24 cellular contexts compared by ENCODE assay signal in genomic region chr22:44436656-44437492, GRCh38.
DNase-seq lines count a peak whose midpoint lies in the region; ATAC-seq and TF ChIP-seq lines count a peak whose summit lies in the region.
"Had no signal": no experiment of that assay in that cellular context is flagged by ENCODE, and none has a peak within 500 bp of the region (broad histone marks: within the 10 kb centered on the region; RNA-seq: fewer than 3 reads in every experiment).

No MANE protein-coding gene starts in this region.

- H3K18ac ChIP-seq in IMR-90 (ENCODE audit: low read depth, low read length) = no peak overlapping the region

- peak overlapping the region; percentile 10 for H2AK9ac ChIP-seq in IMR-90 (replicated peaks; ENCODE audit: low read depth, low read length, poor library complexity)

- no peaks in the 10 kb centered on the region for H4K20me1 ChIP-seq in IMR-90 (ENCODE audit: insufficient read depth, low read length)
- H4K20me1 ChIP-seq in osteoblast (ENCODE audit: insufficient read depth, low read length) = no peaks in the 10 kb centered on the region
- no peaks in the 10 kb centered on the region for H4K20me1 ChIP-seq in Karpas-422 (ENCODE audit: insufficient read depth, low read depth, low read length)

- no peaks in the 10 kb centered on the region for H3K36me3 Mint-ChIP-seq in endodermal cell (ENCODE audit: low read depth)
- H3K36me3 Mint-ChIP-seq: activated naive CD4-positive, alpha-beta T cell treated with anti-CD3 and anti-CD28 coated beads, Interleukin-2, amount 50 U/mL, for 72 hours had no signal

- H3K9me1 ChIP-seq in IMR-90 (ENCODE audit: insufficient read depth, low read length) = no peaks in the 10 kb centered on the region

- BruUV-seq in IMR-90 (replicated peaks; lab: Mats Ljungman, UMichigan) = no TSS peak

- in situ Hi-C loops in IMR-90 (cut with MboI; ENCODE audit: low sequenced_read_pairs) = no loop called here

- H3K79me1 ChIP-seq in IMR-90 (ENCODE audit: low read depth in 1 of 2, low read length in 2 of 2) = no peaks in the 10 kb centered on the region

- no peaks in the 10 kb centered on the region for H3K9me3 Mint-ChIP-seq in endodermal cell
- H3K9me3 Mint-ChIP-seq: activated naive CD4-positive, alpha-beta T cell treated with anti-CD3 and anti-CD28 coated beads, Interleukin-2, amount 50 U/mL, for 72 hours; dendritic cell treated with granulocyte-macrophage colony-stimulating factor and Interleukin-4, amounts not matched to agents 40 ng/mL and 50 ng/mL, for 4 days had no signal

- H3K4ac ChIP-seq in IMR-90 (ENCODE audit: low read depth, low read length) = no peak overlapping the region

- CTCF ChIA-PET in IMR-90 (lab: Yijun Ruan, JAX) = no interaction called here

- no peak for ATAC-seq in IMR-90 (ENCODE audit: low read depth)
- ATAC-seq: gastroesophageal sphincter, left lobe of liver, Panc1 had no signal

- H3K14ac ChIP-seq in IMR-90 (replicated peaks; ENCODE audit: low read depth, low read length) = no peak overlapping the region

- no peaks in the 10 kb centered on the region for H3K79me2 ChIP-seq in osteoblast (ENCODE audit: insufficient read depth, low read length)
- no peaks in the 10 kb centered on the region for H3K79me2 ChIP-seq in Karpas-422 (ENCODE audit: low read length)
- H3K79me2 ChIP-seq: hepatocyte had no signal

- peak; percentile 16 for DNase-seq in COLO829 (ENCODE audit: low spot score)
- no peak for DNase-seq in IMR-90
- peak; percentile 46 for DNase-seq in endodermal cell
- DNase-seq in osteoblast (ENCODE audit: insufficient read length, low spot score, missing footprints) = peak; percentile 66
- no peak for DNase-seq in Karpas-422
- DNase-seq in cortex of kidney (lab: John Stamatoyannopoulos, UW) = no peak
- DNase-seq in tibial nerve (ENCODE audit: low spot score in 2 of 2) = no peak
- no peak for DNase-seq in OCI-M2 (lab: John Stamatoyannopoulos, UW; ENCODE audit: unreplicated experiment)
- DNase-seq: activated CD4-positive, alpha-beta T cell treated with anti-CD3 and anti-CD28 coated beads, Interleukin-2, amount 50 U/mL, for 4 hours; KG1; NCI-H146; NCI-H510A treated with DMSO at 0.1 percent for 48 hours; SHP77 treated with DMSO at 0.1 percent for 48 hours; stimulated activated CD4-positive, alpha-beta T cell treated with anti-CD3 and anti-CD28 coated beads, Interleukin-1b, Interleukin-23, amount 100 ng/mL, for 48 hours; SW 1271; T-helper 9 cell had no signal

- no peak for TF ChIP-seq CTCF in IMR-90 (conservative IDR thresholded peaks at IDR 0.05; ENCODE audit: low read depth, low read length)
- TF ChIP-seq CTCF in endodermal cell (conservative IDR thresholded peaks at IDR 0.05) = no peak
- TF ChIP-seq CTCF in osteoblast (IDR thresholded peaks at IDR 0.05; ENCODE audit: extremely low read depth, low read depth, low read length) = no peak
- no peak for TF ChIP-seq CTCF in tibial nerve (IDR thresholded peaks at IDR 0.05)

- peaks cover 20% of the 10 kb centered on the region for H3K4me1 Mint-ChIP-seq in endodermal cell

- H3K36me3 ChIP-seq in IMR-90 (ENCODE audit: control insufficient read depth, insufficient read depth, low read length) (no peaks in the 10 kb centered on the region), endodermal cell (ENCODE audit: control insufficient read depth, insufficient read depth, low read length) (no peaks in the 10 kb centered on the region), osteoblast (ENCODE audit: insufficient read depth, low read length) (no peaks in the 10 kb centered on the region), Karpas-422 (ENCODE audit: insufficient read depth, low read length) (no peaks in the 10 kb centered on the region), tibial nerve (no peaks in the 10 kb centered on the region)
- H3K36me3 ChIP-seq: cardiac muscle cell, gastroesophageal sphincter had no signal

- H3K27ac Mint-ChIP-seq in endodermal cell = no peak overlapping the region
- H3K27ac Mint-ChIP-seq: dendritic cell treated with granulocyte-macrophage colony-stimulating factor and Interleukin-4, amounts not matched to agents 40 ng/mL and 50 ng/mL, for 4 days had no signal

- intact Hi-C loops in IMR-90 (cut with micrococcal nuclease) = no loop called here

- no peak for TF ChIP-seq EP300 in tibial nerve (IDR thresholded peaks at IDR 0.05)

- TF ChIP-seq POLR2A in IMR-90 (IDR thresholded peaks at IDR 0.05; ENCODE audit: low read depth, low read length) (no peak), tibial nerve (IDR thresholded peaks at IDR 0.05) (no peak)

- H3K27me3 ChIP-seq in IMR-90 (ENCODE audit: control insufficient read depth, insufficient read depth, low read length) = peaks cover 11% of the 10 kb centered on the region
- H3K27me3 ChIP-seq in endodermal cell (ENCODE audit: control insufficient read depth, insufficient read depth, low read length, poor library complexity, severe bottlenecking) = no peaks in the 10 kb centered on the region
- peaks cover 13% of the 10 kb centered on the region for H3K27me3 ChIP-seq in osteoblast (ENCODE audit: insufficient read depth, low read length)
- H3K27me3 ChIP-seq in Karpas-422 (ENCODE audit: low read length) = no peaks in the 10 kb centered on the region
- H3K27me3 ChIP-seq in tibial nerve = no peaks in the 10 kb centered on the region
- H3K27me3 ChIP-seq: cardiac muscle cell, hepatocyte had no signal

- POLR2A ChIA-PET in IMR-90 (lab: Charles Lee; ENCODE audit: unreplicated experiment) = no interaction called here

- no peak overlapping the region for H4K5ac ChIP-seq in IMR-90 (ENCODE audit: low read depth, low read length)

- H3K23ac ChIP-seq in IMR-90 (ENCODE audit: low read depth, low read length) = no peak overlapping the region

- WGBS in IMR-90 (ENCODE audit: extremely low coverage in 2 of 2, insufficient read length in 1 of 2), 2 experiments = 77% methylated on average over 5 of the region's 19 CpGs; no CpG with 5 or more reads in 1 of the 2 experiments
- 79 to 87% methylated on average over 9 to 19 of the region's 19 CpGs for WGBS in endodermal cell (ENCODE audit: insufficient coverage in 1 of 2, insufficient read length in 1 of 2), 2 experiments
- WGBS in tibial nerve, 2 donors = 67 to 72% methylated on average over 18 of the region's 19 CpGs

- no peaks in the 10 kb centered on the region for H3K9me2 ChIP-seq in Karpas-422 (replicated peaks; ENCODE audit: insufficient read depth, low read length)

- H3K9ac ChIP-seq in IMR-90 (ENCODE audit: low read depth, low read length) (no peak overlapping the region), endodermal cell (ENCODE audit: extremely low read depth, low read length, poor library complexity, severe bottlenecking) (no peak overlapping the region), Karpas-422 (ENCODE audit: low read length) (no peak overlapping the region)

- H3K9me3 ChIP-seq in IMR-90 (ENCODE audit: control insufficient read depth, insufficient read depth, low read length) (no peaks in the 10 kb centered on the region), endodermal cell (ENCODE audit: control insufficient read depth, low read length) (no peaks in the 10 kb centered on the region), osteoblast (ENCODE audit: low read depth, low read length) (no peaks in the 10 kb centered on the region), Karpas-422 (ENCODE audit: low read length) (no peaks in the 10 kb centered on the region), tibial nerve (no peaks in the 10 kb centered on the region)
- H3K9me3 ChIP-seq: gastroesophageal sphincter had no signal

- dilution Hi-C loops in IMR-90 (cut with HindIII; ENCODE audit: low sequenced_read_pairs, unreplicated experiment) = no loop called here

- H2BK120ac ChIP-seq in IMR-90 (ENCODE audit: low read depth, low read length) = no peak overlapping the region

- H3K4me3 ChIP-seq in IMR-90 (ENCODE audit: insufficient read depth, low read depth, low read length) (no peak overlapping the region), endodermal cell (ENCODE audit: low read length) (no peak overlapping the region), osteoblast (ENCODE audit: insufficient read depth, low read length) (no peak overlapping the region), Karpas-422 (ENCODE audit: low read length) (no peak overlapping the region), tibial nerve (no peak overlapping the region)
- H3K4me3 ChIP-seq: cardiac muscle cell, gastroesophageal sphincter, hepatocyte, skin epidermis had no signal

- H3K27me3 Mint-ChIP-seq in endodermal cell (ENCODE audit: insufficient read depth) = no peaks in the 10 kb centered on the region

- no peak overlapping the region for H4K91ac ChIP-seq in IMR-90 (ENCODE audit: insufficient read depth, low read depth, low read length)

- H3K4me3 Mint-ChIP-seq in endodermal cell = no peak overlapping the region
- H3K4me3 Mint-ChIP-seq: dendritic cell treated with granulocyte-macrophage colony-stimulating factor and Interleukin-4, amounts not matched to agents 40 ng/mL and 50 ng/mL, for 4 days had no signal

- H2BK15ac ChIP-seq in IMR-90 (ENCODE audit: low read depth, low read length) = no peak overlapping the region

- H3K27ac ChIP-seq in IMR-90 (ENCODE audit: insufficient read depth, low read length) (no peak overlapping the region), endodermal cell (ENCODE audit: low read depth, low read length) (no peak overlapping the region), osteoblast (ENCODE audit: low read depth, low read length) (no peak overlapping the region), Karpas-422 (ENCODE audit: low read length) (no peak overlapping the region), tibial nerve (no peak overlapping the region)
- H3K27ac ChIP-seq: cardiac muscle cell, gastroesophageal sphincter, hepatocyte, skin epidermis had no signal

- no peak overlapping the region for H2AK5ac ChIP-seq in IMR-90 (ENCODE audit: low read depth, low read length)

- H3K56ac ChIP-seq in IMR-90 (ENCODE audit: extremely low read depth, insufficient read depth, low read length) = no peak overlapping the region

- H2AFZ ChIP-seq in IMR-90 (replicated peaks; ENCODE audit: low read length, poor library complexity) (no peak overlapping the region), osteoblast (ENCODE audit: low read length) (no peak overlapping the region), Karpas-422 (ENCODE audit: low read length) (no peak overlapping the region)
- H2AFZ ChIP-seq: hepatocyte had no signal

- no peak overlapping the region for H2BK20ac ChIP-seq in IMR-90 (ENCODE audit: low read depth, low read length)

- peaks cover 4% of the 10 kb centered on the region; the same call in 1 of the 2 replicates for H3K4me1 ChIP-seq in IMR-90 (ENCODE audit: control insufficient read depth, insufficient read depth, low read length)
- H3K4me1 ChIP-seq in endodermal cell (ENCODE audit: control insufficient read depth, insufficient read depth, low read length) = no peaks in the 10 kb centered on the region
- H3K4me1 ChIP-seq in osteoblast (ENCODE audit: insufficient read depth, low read length) = no peaks in the 10 kb centered on the region
- H3K4me1 ChIP-seq in Karpas-422 (ENCODE audit: low read length) = no peaks in the 10 kb centered on the region
- no peaks in the 10 kb centered on the region for H3K4me1 ChIP-seq in tibial nerve
- H3K4me1 ChIP-seq: gastroesophageal sphincter had no signal

- no peak overlapping the region for H4K8ac ChIP-seq in IMR-90 (ENCODE audit: low read depth in 2 of 2, low read length in 2 of 2)

- H2BK5ac ChIP-seq in IMR-90 (ENCODE audit: low read depth, low read length, poor library complexity, severe bottlenecking) = no peak overlapping the region

- H3K4me2 ChIP-seq in IMR-90 (ENCODE audit: low read depth, low read length) (no peak overlapping the region), osteoblast (ENCODE audit: insufficient read depth, low read length) (no peak overlapping the region), Karpas-422 (ENCODE audit: low read depth, low read length, poor library complexity, severe bottlenecking) (no peak overlapping the region)
- H3K4me2 ChIP-seq: hepatocyte had no signal

- no peak for TF ChIP-seq RAD21 in IMR-90 (IDR thresholded peaks at IDR 0.05; ENCODE audit: low read length)

Comparison
In these comparisons a context has a peak if more than half of its experiments do, and no peak if none do; other contexts are left out.
1. DNase-seq: peak in COLO829 (single experiment), endodermal cell (single experiment) and osteoblast (single experiment); none in IMR-90 (single experiment), Karpas-422 (single experiment), cortex of kidney (single experiment), tibial nerve (0 of 2) and OCI-M2 (single experiment).